Comparison of ENCODE assay signal across 1 cellular context in the genomic region with DNA sequence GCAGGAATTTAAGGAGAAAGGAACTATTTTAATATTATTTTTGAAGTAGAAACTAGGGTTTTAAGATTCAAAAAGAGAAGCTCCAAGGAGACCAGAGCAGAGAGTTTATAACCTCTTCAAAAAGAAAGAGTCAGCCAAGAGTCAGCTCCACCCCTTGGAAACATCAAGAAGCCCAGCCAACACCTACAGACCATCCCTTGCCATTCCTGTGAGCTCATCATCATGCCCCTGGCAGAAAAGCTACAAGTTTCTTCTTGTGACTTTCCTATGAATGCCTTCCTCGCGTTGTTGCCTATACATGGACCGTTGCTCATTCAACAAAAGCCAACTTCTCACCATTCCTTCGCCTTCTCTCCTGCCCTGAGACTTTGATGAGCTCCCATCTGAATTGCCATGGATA.
TF ChIP-seq lines count a peak whose summit lies in the region.

No MANE protein-coding gene starts in this region.

TF ChIP-seq in H1, 55 proteins besides CTCF, POLR2A, EP300 and RAD21:
- TF ChIP-seq RBBP5 (IDR thresholded peaks at IDR 0.05; ENCODE audit: borderline replicate concordance, low read depth, low read length) (no peak), SAP30 (IDR thresholded peaks at IDR 0.05; ENCODE audit: insufficient read depth, insufficient replicate concordance, low read length) (no peak), POU5F1 (IDR thresholded peaks at IDR 0.05; ENCODE audit: low read depth, low read length) (no peak), TEAD4 (IDR thresholded peaks at IDR 0.05; ENCODE audit: low read depth, low read length) (no peak)
TF ChIP-seq in H1: peak in this region for 0.
